ENCODE assay signal across 16 cellular contexts in genomic region chr2:51165534-51166260, GRCh38.
DNase-seq lines count a peak whose midpoint lies in the region; ATAC-seq, FAIRE-seq and TF ChIP-seq lines count a peak whose summit lies in the region.
"Had no signal": no experiment of that assay in that cellular context is flagged by ENCODE, and none has a peak within 500 bp of the region (broad histone marks: within the 10 kb centered on the region; RNA-seq: fewer than 3 reads in every experiment).

No MANE protein-coding gene starts in this region.

- TF ChIP-seq POLR2A in GM12878 (IDR thresholded peaks at IDR 0.05; ENCODE audit: low read depth, low read length): no peak

- H3K4me1 ChIP-seq in GM12878 (ENCODE audit: control insufficient read depth, insufficient read depth, low read length) (no peaks in the 10 kb centered on the region), hepatocyte (ENCODE audit: insufficient read depth) (no peaks in the 10 kb centered on the region), right atrium auricular region (no peaks in the 10 kb centered on the region), mammary epithelial cell (ENCODE audit: insufficient read depth, low read length) (no peaks in the 10 kb centered on the region)
- H3K4me1 ChIP-seq: testis had no signal

- CTCF ChIA-PET in GM12878 (lab: Yijun Ruan, JAX) (interaction anchor here (1.2 kb wide), 1 partner anchor 545 kb away, joined by 4 read pairs; no protein-coding TSS in a partner anchor), mammary epithelial cell (lab: Charles Lee; ENCODE audit: low non-redundant PET) (no interaction called here)

- SMC1A ChIA-PET in GM12878 (lab: Charles Lee; ENCODE audit: uncharacterized antibody, unreplicated experiment): no interaction called here

- H4K20me1 ChIP-seq in GM12878 (ENCODE audit: control insufficient read depth, insufficient read depth) (no peaks in the 10 kb centered on the region), hepatocyte (ENCODE audit: insufficient read depth, poor library complexity, severe bottlenecking) (no peaks in the 10 kb centered on the region), mammary epithelial cell (ENCODE audit: insufficient read depth, low read length) (no peaks in the 10 kb centered on the region)

- H3K9ac ChIP-seq in GM12878 (ENCODE audit: control insufficient read depth, insufficient read depth, low read length) (no peak overlapping the region), mammary epithelial cell (ENCODE audit: insufficient read depth, low read length) (no peak overlapping the region)

- peak; percentile 57 for ATAC-seq in GM12878
- no peak for ATAC-seq in left colon

- no peaks in the 10 kb centered on the region for H3K9me3 ChIP-seq in GM12878 (replicated peaks; ENCODE audit: control insufficient read depth, insufficient read depth, low read length)
- H3K9me3 ChIP-seq in hepatocyte (ENCODE audit: low read depth): no peaks in the 10 kb centered on the region
- H3K9me3 ChIP-seq in right atrium auricular region: no peaks in the 10 kb centered on the region
- H3K9me3 ChIP-seq in mammary epithelial cell (replicated peaks; ENCODE audit: insufficient read depth, low read length): no peaks in the 10 kb centered on the region
- H3K9me3 ChIP-seq: testis had no signal

- DNase-seq in NCI-H748 (lab: John Stamatoyannopoulos, UW; ENCODE audit: unreplicated experiment) (peak; percentile 58), NCI-H748 treated with DMSO at 0.1 percent for 48 hours (lab: John Stamatoyannopoulos, UW) (no peak), NCI-H2081 treated with DMSO at 0.1 percent for 48 hours (lab: John Stamatoyannopoulos, UW) (peak; percentile 10), GM12878 (ENCODE audit: low read depth, low spot score) (no peak), hepatocyte (ENCODE audit: low spot score) (no peak), left colon (no peak), right atrium auricular region (ENCODE audit: low spot score) (no peak), mammary epithelial cell (no peak)
- DNase-seq: activated naive CD8-positive, alpha-beta T cell treated with anti-CD3 and anti-CD28 coated beads, Interleukin-2, amount 10 ng/mL, durations not matched to agents 7 days and 5 days; activated T-cell treated with anti-CD3 and anti-CD28 coated beads, Interleukin-2, amount 50 U/mL, for 1 hour; SHP77 treated with DMSO at 0.1 percent for 48 hours; stimulated activated CD4-positive, alpha-beta T cell treated with anti-CD3 and anti-CD28 coated beads, Interleukin-1b, Interleukin-23, amount 100 ng/mL, for 48 hours; T1000; testis had no signal

- in situ Hi-C loops in GM12878 (cut with MboI): no loop called here
- in situ Hi-C loops in mammary epithelial cell (cut with MboI; ENCODE audit: low sequenced_read_pairs in 2 of 2): no loop called here

- intact Hi-C loops in GM12878 (cut with micrococcal nuclease; ENCODE audit: unreplicated experiment) (no loop called here), left colon (cut with DNase I, micrococcal nuclease) (no loop called here), mammary epithelial cell (cut with micrococcal nuclease) (no loop called here)

- H3K36me3 ChIP-seq in GM12878 (ENCODE audit: control insufficient read depth in 2 of 2, insufficient read depth in 2 of 2, low read length in 1 of 2) (no peaks in the 10 kb centered on the region), hepatocyte (replicated peaks; ENCODE audit: insufficient read depth, low read depth) (no peaks in the 10 kb centered on the region), right atrium auricular region (no peaks in the 10 kb centered on the region), mammary epithelial cell (ENCODE audit: insufficient read depth, low read length) (no peaks in the 10 kb centered on the region)

- H3K27me3 ChIP-seq in GM12878 (replicated peaks in 1 of 2; ENCODE audit: control insufficient read depth in 2 of 2, insufficient read depth in 2 of 2, low read length in 1 of 2): no peaks in the 10 kb centered on the region
- H3K27me3 ChIP-seq in hepatocyte: no peaks in the 10 kb centered on the region
- H3K27me3 ChIP-seq in right atrium auricular region: no peaks in the 10 kb centered on the region
- H3K27me3 ChIP-seq in mammary epithelial cell (ENCODE audit: insufficient read depth, low read length): no peaks in the 10 kb centered on the region
- H3K27me3 ChIP-seq: testis had no signal

- dilution Hi-C loops in mammary epithelial cell (cut with HindIII; ENCODE audit: low sequenced_read_pairs): no loop called here

- no TSS peak for BruUV-seq in GM12878 (replicated peaks; lab: Mats Ljungman, UMichigan)
- no TSS peak for BruUV-seq in mammary epithelial cell (replicated peaks; lab: Mats Ljungman, UMichigan)

- FAIRE-seq in GM12878 (lab: Jason Lieb, UNC): no peak
- FAIRE-seq: D721Med had no signal

- no peak for TF ChIP-seq CTCF in GM12878 (IDR thresholded peaks at IDR 0.05 in 2 of 3, conservative IDR thresholded peaks at IDR 0.05 in 1 of 3; ENCODE audit: control insufficient read depth in 2 of 3, extremely low read depth in 1 of 3, insufficient read depth in 1 of 3, low read depth in 3 of 3, low read length in 3 of 3)
- TF ChIP-seq CTCF in hepatocyte (IDR thresholded peaks at IDR 0.05; ENCODE audit: poor library complexity): no peak
- no peak for TF ChIP-seq CTCF in right atrium auricular region (IDR thresholded peaks at IDR 0.05)
- no peak for TF ChIP-seq CTCF in mammary epithelial cell (conservative IDR thresholded peaks at IDR 0.05 in 1 of 2, IDR thresholded peaks at IDR 0.05 in 1 of 2; ENCODE audit: extremely low read depth in 1 of 2, insufficient read depth in 1 of 2, low read depth in 1 of 2, low read length in 2 of 2)

- WGBS in GM12878 (ENCODE audit: insufficient coverage, insufficient replicate concordance, low lambda C conversion rate, missing lambda C conversion rate): 10% methylated on average over 6 of the region's 6 CpGs
- WGBS in hepatocyte (ENCODE audit: low lambda C conversion rate, missing lambda C conversion rate): 74% methylated on average over 6 of the region's 6 CpGs
- WGBS in mammary epithelial cell (ENCODE audit: low coverage, missing lambda C conversion rate): 76% methylated on average over 5 of the region's 6 CpGs

- TF ChIP-seq RAD21 in GM12878 (IDR thresholded peaks at IDR 0.05; ENCODE audit: insufficient read depth, low read depth, low read length): no peak

- H3K4me2 ChIP-seq in GM12878 (ENCODE audit: control insufficient read depth, insufficient read depth) (no peak overlapping the region), hepatocyte (no peak overlapping the region), mammary epithelial cell (ENCODE audit: insufficient read depth, low read depth, low read length) (no peak overlapping the region)

- H3K4me3 ChIP-seq in GM12878 (no peak overlapping the region), hepatocyte (no peak overlapping the region), right atrium auricular region (no peak overlapping the region), mammary epithelial cell (replicated peaks in 1 of 3; ENCODE audit: insufficient read depth in 1 of 3, low read depth in 2 of 3, low read length in 3 of 3) (no peak overlapping the region)
- H3K4me3 ChIP-seq: lung, testis had no signal

- H3K9me2 ChIP-seq in hepatocyte (replicated peaks; ENCODE audit: insufficient read depth): no peaks in the 10 kb centered on the region

- RAD21 ChIA-PET in GM12878 (lab: Charles Lee; ENCODE audit: unreplicated experiment): no interaction called here

- no peak overlapping the region for H2AFZ ChIP-seq in GM12878 (ENCODE audit: control insufficient read depth, low read depth, low read length)
- no peak overlapping the region for H2AFZ ChIP-seq in hepatocyte
- H2AFZ ChIP-seq in mammary epithelial cell (ENCODE audit: low read depth, low read length): no peak overlapping the region

- H3K79me2 ChIP-seq in GM12878 (ENCODE audit: control insufficient read depth, insufficient read depth, low read length) (no peaks in the 10 kb centered on the region), hepatocyte (no peaks in the 10 kb centered on the region), mammary epithelial cell (ENCODE audit: insufficient read depth, low read length) (no peaks in the 10 kb centered on the region)

- POLR2A ChIA-PET in GM12878 (lab: Charles Lee): no interaction called here

- H3K27ac ChIP-seq in GM12878 (ENCODE audit: control insufficient read depth, insufficient read depth): no peak overlapping the region
- no peak overlapping the region for H3K27ac ChIP-seq in hepatocyte
- H3K27ac ChIP-seq in right atrium auricular region: no peak overlapping the region
- no peak overlapping the region for H3K27ac ChIP-seq in mammary epithelial cell (ENCODE audit: insufficient read depth, low read depth, low read length)
- H3K27ac ChIP-seq: testis had no signal

- no peak for TF ChIP-seq EP300 in GM12878 (IDR thresholded peaks at IDR 0.05; ENCODE audit: borderline replicate concordance in 1 of 2, control insufficient read depth in 1 of 2, low read depth in 2 of 2, low read length in 2 of 2)

TF ChIP-seq in GM12878, 131 proteins besides CTCF, POLR2A, EP300 and RAD21:
- no peak for TF ChIP-seq ZNF24 (IDR thresholded peaks at IDR 0.05)
- no peak for TF ChIP-seq ETV6 (conservative IDR thresholded peaks at IDR 0.05 in 1 of 2, IDR thresholded peaks at IDR 0.05 in 1 of 2; ENCODE audit: borderline replicate concordance in 1 of 2, low read depth in 1 of 2)
- TF ChIP-seq IKZF2 (IDR thresholded peaks at IDR 0.05): no peak
- peak; percentile 8; the same call in 1 of the 2 replicates for TF ChIP-seq SPI1 (IDR thresholded peaks at IDR 0.05; ENCODE audit: borderline replicate concordance, insufficient read depth, low read depth, low read length)
TF ChIP-seq in GM12878: peak in this region for 1.

Comparison
In these comparisons a context has a peak if more than half of its experiments do, and no peak if none do; other contexts are left out.
1. DNase-seq: peak in NCI-H748 (single experiment) and NCI-H2081 treated with DMSO at 0.1 percent for 48 hours (single experiment); none in NCI-H748 treated with DMSO at 0.1 percent for 48 hours (single experiment), GM12878 (single experiment), hepatocyte (single experiment), left colon (0 of 2), right atrium auricular region (single experiment) and mammary epithelial cell (single experiment).